Comparison of ENCODE assay signal across 8 cellular contexts in genomic region chr4:106502106-106502699, GRCh38.
DNase-seq lines count a peak whose midpoint lies in the region; ATAC-seq and TF ChIP-seq lines count a peak whose summit lies in the region.

No MANE protein-coding gene starts in this region.

- H2BK12ac ChIP-seq in neuronal stem cell (ENCODE audit: low read length) = no peak overlapping the region

- no peak overlapping the region for H3K4ac ChIP-seq in neuronal stem cell (ENCODE audit: low read length)

- no peaks in the 10 kb centered on the region for H3K9me3 ChIP-seq in neuronal stem cell (replicated peaks in 1 of 2; ENCODE audit: control insufficient read depth in 2 of 2, insufficient read depth in 1 of 2, low read depth in 1 of 2, low read length in 2 of 2)

- no peak overlapping the region for H2BK15ac ChIP-seq in neuronal stem cell (ENCODE audit: low read length)

- no peaks in the 10 kb centered on the region for H3K27me3 ChIP-seq in ACC112 (ENCODE audit: insufficient read depth, low read length)
- peaks cover 0 to 10% (median 0%) of the 10 kb centered on the region in 3 experiments for H3K27me3 ChIP-seq in neuronal stem cell (ENCODE audit: control insufficient read depth in 3 of 3, insufficient read depth in 3 of 3, low read depth in 1 of 3, low read length in 3 of 3)

- no peak overlapping the region for H2BK5ac ChIP-seq in neuronal stem cell (ENCODE audit: low read length)

- no peak overlapping the region for H3K18ac ChIP-seq in neuronal stem cell (ENCODE audit: low read length)

- H3K23ac ChIP-seq in neuronal stem cell (ENCODE audit: low read depth, low read length, poor library complexity) = no peak overlapping the region

- TF ChIP-seq CTCF in GM12874 (IDR thresholded peaks at IDR 0.05; ENCODE audit: insufficient read depth, low read depth, low read length) = peak; percentile 69
- TF ChIP-seq CTCF in activated B cell treated with CpG ODN at 0.5 μM for 24 hours (IDR thresholded peaks at IDR 0.05) = no peak
- TF ChIP-seq CTCF in lower leg skin (IDR thresholded peaks at IDR 0.05) = no peak

- H2AFZ ChIP-seq in ACC112 (ENCODE audit: low read length, unreplicated experiment) = peak overlapping the region; percentile 18
- peak overlapping the region; percentile 42 for H2AFZ ChIP-seq in neuronal stem cell (ENCODE audit: low read length)

- H3K4me3 ChIP-seq in ACC112 (ENCODE audit: low read depth, low read length) = peak overlapping the region; percentile 51
- H3K4me3 ChIP-seq in neuronal stem cell (ENCODE audit: low read length in 2 of 2) = no peak overlapping the region
- H3K4me3 ChIP-seq in lower leg skin (ENCODE audit: low read depth, poor library complexity, severe bottlenecking) = no peak overlapping the region

- WGBS in neuronal stem cell (ENCODE audit: extremely low coverage in 2 of 2, insufficient read length in 2 of 2, insufficient replicate concordance in 1 of 2), 2 donors = no CpG with 5 or more reads among the region's 11 CpGs
- 17 to 28% methylated on average over 11 of the region's 11 CpGs for WGBS in lower leg skin, 2 donors

- TF ChIP-seq POLR2A in lower leg skin (IDR thresholded peaks at IDR 0.05) = no peak

- H4K91ac ChIP-seq in neuronal stem cell (ENCODE audit: low read depth, low read length, poor library complexity) = no peak overlapping the region

- no peak overlapping the region for H3K14ac ChIP-seq in neuronal stem cell (ENCODE audit: low read length)

- H4K8ac ChIP-seq in neuronal stem cell (ENCODE audit: low read depth, low read length) = no peak overlapping the region

- H3K36me3 ChIP-seq in ACC112 (ENCODE audit: insufficient read depth, low read length) (no peaks in the 10 kb centered on the region), neuronal stem cell (replicated peaks in 1 of 2; ENCODE audit: control insufficient read depth in 2 of 2, insufficient read depth in 2 of 2, low read length in 2 of 2) (no peaks in the 10 kb centered on the region)

- H3K27ac Mint-ChIP-seq in activated B cell treated with CpG ODN at 0.5 μM for 24 hours = no peak overlapping the region

- H3K27ac ChIP-seq in ACC112 (ENCODE audit: low read depth, low read length) = no peak overlapping the region
- H3K27ac ChIP-seq in neuronal stem cell (replicated peaks; ENCODE audit: low read length) = no peak overlapping the region

- intact Hi-C loops in activated B cell treated with CpG ODN at 0.5 μM for 24 hours (cut with micrococcal nuclease) (loop anchor here (5.0 kb wide), 1 partner anchor 135 kb away; the partner anchor contains the start of gene GIMD1), lower leg skin (cut with DNase I; ENCODE audit: low total_unique reads) (no loop called here)

- no peak overlapping the region for H2AK5ac ChIP-seq in neuronal stem cell (ENCODE audit: low read depth, low read length)

- H3K4me1 Mint-ChIP-seq in activated B cell treated with CpG ODN at 0.5 μM for 24 hours = no peaks in the 10 kb centered on the region

- CTCF ChIA-PET in activated B cell treated with CpG ODN at 0.5 μM for 24 hours (lab: Charles Lee) = interaction anchor here (0.9 to 1.5 kb wide), 2 partner anchors 236 to 264 kb away, joined by 3 to 4 read pairs; no protein-coding TSS in a partner anchor

- peak; percentile 84 for ATAC-seq in HG02610 (IDR thresholded peaks at IDR 0.05; ENCODE audit: unreplicated experiment)
- peak; percentile 31 for ATAC-seq in activated B cell treated with CpG ODN at 0.5 μM for 24 hours (ENCODE audit: low read depth)
- ATAC-seq in esophagus mucosa = peak; percentile 39

- no peaks in the 10 kb centered on the region for H3K9me3 Mint-ChIP-seq in activated B cell treated with CpG ODN at 0.5 μM for 24 hours

- no peak overlapping the region for H3K4me3 Mint-ChIP-seq in activated B cell treated with CpG ODN at 0.5 μM for 24 hours

- H3K79me1 ChIP-seq in neuronal stem cell (ENCODE audit: low read depth, low read length) = no peaks in the 10 kb centered on the region

- H3K4me2 ChIP-seq in neuronal stem cell (ENCODE audit: insufficient read depth, low read length, poor library complexity, severe bottlenecking) = no peak overlapping the region

- H3K9ac ChIP-seq in neuronal stem cell (ENCODE audit: low read depth, low read length, poor library complexity) = no peak overlapping the region

- H3K79me2 ChIP-seq in ACC112 (ENCODE audit: control insufficient read depth, insufficient read depth, low read length, unreplicated experiment) = no peaks in the 10 kb centered on the region

- DNase-seq in NCI-H1436 (lab: John Stamatoyannopoulos, UW) (peak; percentile 73), activated B cell treated with CpG ODN at 0.5 μM for 24 hours (no peak), neuronal stem cell (ENCODE audit: low spot score) (peak; percentile 56), lower leg skin (ENCODE audit: low spot score in 2 of 2) (no peak)

- H3K4me1 ChIP-seq in ACC112 (ENCODE audit: control insufficient read depth, insufficient read depth, low read length, unreplicated experiment) = peaks cover 8% of the 10 kb centered on the region
- peaks cover 0 to 1% of the 10 kb centered on the region in 2 donors for H3K4me1 ChIP-seq in neuronal stem cell (ENCODE audit: control insufficient read depth in 2 of 2, insufficient read depth in 1 of 2, low read depth in 1 of 2, low read length in 2 of 2)

- POLR2A ChIA-PET in activated B cell treated with CpG ODN at 0.5 μM for 24 hours (lab: Charles Lee) = no interaction called here

- H3K36me3 Mint-ChIP-seq in activated B cell treated with CpG ODN at 0.5 μM for 24 hours (ENCODE audit: low read depth) = no peaks in the 10 kb centered on the region

- peaks cover 4% of the 10 kb centered on the region for H3K27me3 Mint-ChIP-seq in activated B cell treated with CpG ODN at 0.5 μM for 24 hours

- no peak overlapping the region for H2BK120ac ChIP-seq in neuronal stem cell (ENCODE audit: low read depth, low read length)

Comparison
In these comparisons a context has a peak if more than half of its experiments do, and no peak if none do; other contexts are left out.
1. ATAC-seq: peak in every context shown above with its lines; median percentile 84 in HG02610; 39 in esophagus mucosa; 31 in activated B cell treated with CpG ODN at 0.5 μM for 24 hours.
2. DNase-seq: peak in NCI-H1436 (single experiment) and neuronal stem cell (single experiment); none in activated B cell treated with CpG ODN at 0.5 μM for 24 hours (single experiment) and lower leg skin (0 of 2).